1 cellular context compared by ENCODE assay signal in the genomic region with DNA sequence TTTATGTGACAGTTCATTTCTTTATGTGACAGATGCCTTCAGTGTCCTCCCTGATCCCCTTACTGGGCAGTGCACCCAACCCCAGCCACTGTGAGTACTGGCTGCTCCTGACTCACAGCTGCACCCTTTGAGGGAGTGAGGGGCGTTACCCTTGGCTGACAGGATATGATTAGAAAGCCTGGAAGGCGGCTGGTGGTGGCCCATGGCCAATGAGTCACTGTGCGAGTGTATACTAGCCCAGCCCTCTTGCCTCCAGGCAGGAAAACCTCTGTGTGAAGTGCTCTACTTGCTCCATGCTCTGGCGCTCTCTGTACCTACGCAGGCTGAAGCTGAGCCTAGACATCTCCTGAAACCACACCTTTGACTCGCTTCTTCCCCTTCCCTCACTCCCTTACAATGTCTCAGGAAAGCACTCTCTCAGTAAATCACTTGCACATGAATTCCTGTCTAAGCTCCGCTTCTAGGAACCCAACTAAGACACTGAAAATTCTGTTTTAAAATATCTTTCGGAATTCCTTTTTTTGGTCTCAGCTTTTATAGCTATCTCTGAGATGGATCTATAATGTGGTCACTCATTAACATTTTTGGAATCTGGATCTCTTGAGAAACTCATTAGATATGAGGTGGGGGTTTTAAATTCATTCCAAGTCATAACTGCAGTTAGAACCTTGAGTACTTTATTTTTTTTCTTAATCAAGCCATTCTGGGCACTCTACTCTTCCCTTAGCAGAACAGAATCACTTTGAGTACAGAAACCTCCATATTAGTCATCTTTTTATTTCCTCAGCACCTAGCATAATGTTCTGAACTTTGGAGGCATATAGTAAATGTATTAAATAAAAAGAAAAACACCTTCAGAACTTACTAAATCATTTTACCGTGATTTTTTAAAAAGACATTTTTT.
TF ChIP-seq lines count a peak whose summit lies in the region.

No MANE protein-coding gene starts in this region.

TF ChIP-seq in GM12878, 131 proteins besides CTCF, POLR2A, EP300 and RAD21 (continued from another document):
- TF ChIP-seq, protein P1, sequence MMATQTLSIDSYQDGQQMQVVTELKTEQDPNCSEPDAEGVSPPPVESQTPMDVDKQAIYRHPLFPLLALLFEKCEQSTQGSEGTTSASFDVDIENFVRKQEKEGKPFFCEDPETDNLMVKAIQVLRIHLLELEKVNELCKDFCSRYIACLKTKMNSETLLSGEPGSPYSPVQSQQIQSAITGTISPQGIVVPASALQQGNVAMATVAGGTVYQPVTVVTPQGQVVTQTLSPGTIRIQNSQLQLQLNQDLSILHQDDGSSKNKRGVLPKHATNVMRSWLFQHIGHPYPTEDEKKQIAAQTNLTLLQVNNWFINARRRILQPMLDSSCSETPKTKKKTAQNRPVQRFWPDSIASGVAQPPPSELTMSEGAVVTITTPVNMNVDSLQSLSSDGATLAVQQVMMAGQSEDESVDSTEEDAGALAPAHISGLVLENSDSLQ (IDR thresholded peaks at IDR 0.05) = no peak
- TF ChIP-seq CEBPB (IDR thresholded peaks at IDR 0.05; ENCODE audit: borderline replicate concordance in 1 of 2, low read depth in 2 of 2, low read length in 2 of 2) (no peak), STAT3 (IDR thresholded peaks at IDR 0.05; ENCODE audit: low read depth, low read length) (no peak), SMAD1 (IDR thresholded peaks at IDR 0.05; ENCODE audit: low read depth, partially characterized antibody) (no peak), NR2C1 (IDR thresholded peaks at IDR 0.05) (no peak)
- TF ChIP-seq, protein P2, sequence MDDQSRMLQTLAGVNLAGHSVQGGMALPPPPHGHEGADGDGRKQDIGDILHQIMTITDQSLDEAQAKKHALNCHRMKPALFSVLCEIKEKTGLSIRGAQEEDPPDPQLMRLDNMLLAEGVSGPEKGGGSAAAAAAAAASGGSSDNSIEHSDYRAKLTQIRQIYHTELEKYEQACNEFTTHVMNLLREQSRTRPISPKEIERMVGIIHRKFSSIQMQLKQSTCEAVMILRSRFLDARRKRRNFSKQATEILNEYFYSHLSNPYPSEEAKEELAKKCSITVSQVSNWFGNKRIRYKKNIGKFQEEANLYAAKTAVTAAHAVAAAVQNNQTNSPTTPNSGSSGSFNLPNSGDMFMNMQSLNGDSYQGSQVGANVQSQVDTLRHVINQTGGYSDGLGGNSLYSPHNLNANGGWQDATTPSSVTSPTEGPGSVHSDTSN (IDR thresholded peaks at IDR 0.05; ENCODE audit: insufficient replicate concordance, low read depth, low read length) = no peak
